30 cellular contexts compared by ENCODE assay signal in genomic region chr5:12745537-12745936, GRCh38.
"Had no signal": no experiment of that assay in that cellular context is flagged by ENCODE, and none has a peak within 500 bp of the region (broad histone marks: within the 10 kb centered on the region; RNA-seq: fewer than 3 reads in every experiment).

No MANE protein-coding gene starts in this region.

- H3K36me3 ChIP-seq: ovary, right lobe of liver, sigmoid colon, stomach, thoracic aorta, thyroid gland, tibial nerve, upper lobe of left lung, vagina had no signal

- H2AFZ ChIP-seq: parathyroid adenoma had no signal

- H3K4me1 ChIP-seq: parathyroid adenoma, psoas muscle, right lobe of liver, sigmoid colon, stomach, thyroid gland, tibial nerve, upper lobe of left lung, vagina had no signal

- H3K4me3 Mint-ChIP-seq: naive thymus-derived CD8-positive, alpha-beta T cell; natural killer cell treated with Interleukin-12 subunit alpha and Interleukin-12 subunit beta and Interleukin-15 and Interleukin-18, amount 100 ng/mL, for 72 hours; nephron progenitor cell; neural crest cell; stimulated activated effector memory CD8-positive, alpha-beta T cell treated with anti-CD3 and anti-CD28 coated beads, Interleukin-12 subunit alpha, Interleukin-12 subunit beta, amount 100 ng/mL, for 72 hours; stimulated activated naive B cell treated with anti-CD40 and anti-IgM and Interleukin-4, amounts not matched to agents 10 μg/mL and 1 μg/mL and 100 μg/mL, for 72 hours; stimulated activated naive CD8-positive, alpha-beta T cell treated with anti-CD3 and anti-CD28 coated beads, Interleukin-15, Interleukin-2, amounts not matched to agents 100 ng/mL and 50 ng/mL, for 24 hours had no signal

- ATAC-seq: naive thymus-derived CD8-positive, alpha-beta T cell; natural killer cell treated with Interleukin-12 subunit alpha and Interleukin-12 subunit beta and Interleukin-15 and Interleukin-18, amount 100 ng/mL, for 72 hours; psoas muscle; right cardiac atrium; right lobe of liver; stimulated activated effector memory CD8-positive, alpha-beta T cell treated with anti-CD3 and anti-CD28 coated beads, Interleukin-12 subunit alpha, Interleukin-12 subunit beta, amount 100 ng/mL, for 72 hours; stimulated activated naive B cell treated with anti-CD40 and anti-IgM and Interleukin-4, amounts not matched to agents 10 μg/mL and 1 μg/mL and 100 μg/mL, for 72 hours had no signal

- H3K4me3 ChIP-seq: ovary, psoas muscle, right lobe of liver, sigmoid colon, stomach, thoracic aorta, thyroid gland, tibial nerve, upper lobe of left lung, vagina had no signal

- H3K9me3 ChIP-seq: ovary, psoas muscle, right lobe of liver, sigmoid colon, stomach, thoracic aorta, thyroid gland, tibial nerve, upper lobe of left lung, vagina had no signal

- H3K9me3 Mint-ChIP-seq: natural killer cell treated with Interleukin-12 subunit alpha and Interleukin-12 subunit beta and Interleukin-15 and Interleukin-18, amount 100 ng/mL, for 72 hours; nephron progenitor cell; neural crest cell had no signal

- H3K4me1 Mint-ChIP-seq: naive thymus-derived CD8-positive, alpha-beta T cell; nephron progenitor cell; neural crest cell; stimulated activated effector memory CD8-positive, alpha-beta T cell treated with anti-CD3 and anti-CD28 coated beads, Interleukin-12 subunit alpha, Interleukin-12 subunit beta, amount 100 ng/mL, for 72 hours; stimulated activated naive B cell treated with anti-CD40 and anti-IgM and Interleukin-4, amounts not matched to agents 10 μg/mL and 1 μg/mL and 100 μg/mL, for 72 hours had no signal

- H3K27me3 Mint-ChIP-seq: naive thymus-derived CD8-positive, alpha-beta T cell; natural killer cell treated with Interleukin-12 subunit alpha and Interleukin-12 subunit beta and Interleukin-15 and Interleukin-18, amount 100 ng/mL, for 72 hours; stimulated activated naive B cell treated with anti-CD40 and anti-IgM and Interleukin-4, amounts not matched to agents 10 μg/mL and 1 μg/mL and 100 μg/mL, for 72 hours; stimulated activated naive CD8-positive, alpha-beta T cell treated with anti-CD3 and anti-CD28 coated beads, Interleukin-15, Interleukin-2, amounts not matched to agents 100 ng/mL and 50 ng/mL, for 24 hours had no signal

- H3K9ac ChIP-seq: parathyroid adenoma had no signal

- H3K27me3 ChIP-seq: ovary, right lobe of liver, sigmoid colon, stomach, thyroid gland, tibial nerve, upper lobe of left lung, vagina had no signal

- H3K36me3 Mint-ChIP-seq: natural killer cell treated with Interleukin-12 subunit alpha and Interleukin-12 subunit beta and Interleukin-15 and Interleukin-18, amount 100 ng/mL, for 72 hours; stimulated activated effector memory CD8-positive, alpha-beta T cell treated with anti-CD3 and anti-CD28 coated beads, Interleukin-12 subunit alpha, Interleukin-12 subunit beta, amount 100 ng/mL, for 72 hours; stimulated activated naive B cell treated with anti-CD40 and anti-IgM and Interleukin-4, amounts not matched to agents 10 μg/mL and 1 μg/mL and 100 μg/mL, for 72 hours had no signal

- H3K27ac Mint-ChIP-seq: naive thymus-derived CD8-positive, alpha-beta T cell; natural killer cell treated with Interleukin-12 subunit alpha and Interleukin-12 subunit beta and Interleukin-15 and Interleukin-18, amount 100 ng/mL, for 72 hours; nephron progenitor cell; progenitor cell of endocrine pancreas; stimulated activated effector memory CD8-positive, alpha-beta T cell treated with anti-CD3 and anti-CD28 coated beads, Interleukin-12 subunit alpha, Interleukin-12 subunit beta, amount 100 ng/mL, for 72 hours; stimulated activated naive B cell treated with anti-CD40 and anti-IgM and Interleukin-4, amounts not matched to agents 10 μg/mL and 1 μg/mL and 100 μg/mL, for 72 hours; stimulated activated naive CD8-positive, alpha-beta T cell treated with anti-CD3 and anti-CD28 coated beads, Interleukin-15, Interleukin-2, amounts not matched to agents 100 ng/mL and 50 ng/mL, for 24 hours had no signal

- DNase-seq: naive thymus-derived CD8-positive, alpha-beta T cell; nephron progenitor cell; occipital lobe; ovary; posterior cingulate gyrus; psoas muscle; right cardiac atrium; right lobe of liver; sigmoid colon; small intestine; stimulated activated CD4-positive, alpha-beta T cell treated with anti-CD3 and anti-CD28 coated beads, Interleukin-15, amount 100 ng/mL, for 24 hours; stimulated activated CD4-positive, alpha-beta T cell treated with anti-CD3 and anti-CD28 coated beads, Interleukin-2, amount 100 ng/mL, for 24 hours; stimulated activated CD4-positive, alpha-beta T cell treated with anti-CD3 and anti-CD28 coated beads, Interleukin-2, amount 100 ng/mL, for 48 hours; stimulated activated CD4-positive, alpha-beta T cell treated with anti-CD3 and anti-CD28 coated beads, Interleukin-4, amount 100 ng/mL, for 24 hours; stimulated activated naive B cell treated with anti-CD40 and anti-IgM and Interleukin-4, amounts not matched to agents 10 μg/mL and 1 μg/mL and 100 μg/mL, for 72 hours; stimulated activated naive CD4-positive, alpha-beta T cell treated with Interleukin-2 at 50 U/mL for 16 hours; stomach; thyroid gland; trophoblast cell; upper lobe of left lung had no signal

- H3K27ac ChIP-seq: ovary, parathyroid adenoma, psoas muscle, right lobe of liver, sigmoid colon, stomach, thoracic aorta, thyroid gland, tibial nerve, upper lobe of left lung, vagina had no signal

- FAIRE-seq: small intestine, urothelium cell line had no signal
